Comparison of ENCODE assay signal across 1 cellular context in the genomic region with DNA sequence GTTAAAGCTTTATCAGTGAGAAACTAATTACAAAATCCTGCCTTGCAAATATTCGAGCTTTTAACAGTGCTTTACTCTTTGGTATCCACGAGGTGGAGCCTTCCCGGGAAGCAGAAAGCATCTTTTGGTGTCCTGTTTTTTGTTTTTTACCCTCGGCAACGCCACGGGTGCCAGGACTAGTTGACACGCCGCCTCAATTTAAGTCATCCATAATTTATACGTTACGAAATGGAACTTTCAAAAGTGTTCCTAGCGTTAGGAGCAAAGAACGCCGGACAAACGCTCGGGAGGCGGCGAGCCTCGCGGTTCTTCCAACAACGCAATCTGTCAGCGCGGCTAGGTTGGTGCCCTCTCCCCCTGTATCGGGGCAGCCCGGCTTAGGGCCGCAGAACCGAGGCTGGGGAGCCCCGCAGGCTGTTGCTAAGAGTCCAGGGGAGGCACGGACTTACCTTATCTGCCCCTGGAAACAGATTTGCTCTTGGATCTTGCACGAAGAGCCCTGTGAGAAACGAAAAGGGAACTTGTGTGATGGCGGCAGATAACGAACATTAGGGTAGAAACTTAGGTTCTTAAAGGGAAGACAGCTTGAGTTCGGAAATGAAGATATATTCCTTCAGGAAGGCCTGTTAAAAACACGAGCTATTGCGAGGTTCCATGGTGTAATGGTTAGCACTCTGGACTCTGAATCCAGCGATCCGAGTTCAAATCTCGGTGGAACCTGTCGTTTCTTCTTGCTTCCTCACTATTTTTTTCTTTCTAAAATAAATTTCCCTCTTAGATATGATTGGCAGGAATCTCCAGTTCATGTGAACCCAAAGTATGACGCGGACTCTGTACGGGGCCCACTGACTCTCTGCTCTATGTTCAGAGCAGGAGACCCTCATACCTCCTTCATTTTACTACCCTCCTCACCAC.
TF ChIP-seq lines count a peak whose summit lies in the region.

No MANE protein-coding gene starts in this region.

TF ChIP-seq in K562, 482 proteins besides CTCF, POLR2A, EP300 and RAD21 (continued from another document and continues in another):
- TF ChIP-seq KLF13 (tag; IDR thresholded peaks at IDR 0.05; ENCODE audit: borderline replicate concordance, low read depth) = no peak
- TF ChIP-seq HDAC8 (tag; IDR thresholded peaks at IDR 0.05) = no peak
- TF ChIP-seq NEUROD1 (IDR thresholded peaks at IDR 0.05; ENCODE audit: borderline replicate concordance, low read depth, low read length, partially characterized antibody) = peak; percentile 6
- no peak for TF ChIP-seq ELF4 (CRISPR knock-in tag; IDR thresholded peaks at IDR 0.05)
- TF ChIP-seq, protein P1, sequence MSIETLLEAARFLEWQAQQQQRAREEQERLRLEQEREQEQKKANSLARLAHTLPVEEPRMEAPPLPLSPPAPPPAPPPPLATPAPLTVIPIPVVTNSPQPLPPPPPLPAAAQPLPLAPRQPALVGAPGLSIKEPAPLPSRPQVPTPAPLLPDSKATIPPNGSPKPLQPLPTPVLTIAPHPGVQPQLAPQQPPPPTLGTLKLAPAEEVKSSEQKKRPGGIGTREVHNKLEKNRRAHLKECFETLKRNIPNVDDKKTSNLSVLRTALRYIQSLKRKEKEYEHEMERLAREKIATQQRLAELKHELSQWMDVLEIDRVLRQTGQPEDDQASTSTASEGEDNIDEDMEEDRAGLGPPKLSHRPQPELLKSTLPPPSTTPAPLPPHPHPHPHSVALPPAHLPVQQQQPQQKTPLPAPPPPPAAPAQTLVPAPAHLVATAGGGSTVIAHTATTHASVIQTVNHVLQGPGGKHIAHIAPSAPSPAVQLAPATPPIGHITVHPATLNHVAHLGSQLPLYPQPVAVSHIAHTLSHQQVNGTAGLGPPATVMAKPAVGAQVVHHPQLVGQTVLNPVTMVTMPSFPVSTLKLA (conservative IDR thresholded peaks at IDR 0.05) = peak; percentile 50 to 75; a peak in 3 of 4 replicates
- no peak; a peak in 1 of 4 replicates for TF ChIP-seq SRF (CRISPR knock-in tag; IDR thresholded peaks at IDR 0.05)
- no peak for TF ChIP-seq RFX7 (CRISPR knock-in tag; IDR thresholded peaks at IDR 0.05)
- TF ChIP-seq, protein P2, sequence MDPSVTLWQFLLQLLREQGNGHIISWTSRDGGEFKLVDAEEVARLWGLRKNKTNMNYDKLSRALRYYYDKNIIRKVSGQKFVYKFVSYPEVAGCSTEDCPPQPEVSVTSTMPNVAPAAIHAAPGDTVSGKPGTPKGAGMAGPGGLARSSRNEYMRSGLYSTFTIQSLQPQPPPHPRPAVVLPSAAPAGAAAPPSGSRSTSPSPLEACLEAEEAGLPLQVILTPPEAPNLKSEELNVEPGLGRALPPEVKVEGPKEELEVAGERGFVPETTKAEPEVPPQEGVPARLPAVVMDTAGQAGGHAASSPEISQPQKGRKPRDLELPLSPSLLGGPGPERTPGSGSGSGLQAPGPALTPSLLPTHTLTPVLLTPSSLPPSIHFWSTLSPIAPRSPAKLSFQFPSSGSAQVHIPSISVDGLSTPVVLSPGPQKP (CRISPR knock-in tag; IDR thresholded peaks at IDR 0.05) = no peak
- TF ChIP-seq POLR2H (tag; IDR thresholded peaks at IDR 0.05; ENCODE audit: low read depth) = peak; percentile 99
- no peak; the same call in 1 of the 2 replicates for TF ChIP-seq ZNF584 (CRISPR knock-in tag; IDR thresholded peaks at IDR 0.05; ENCODE audit: low read depth)
- TF ChIP-seq MEIS2 (IDR thresholded peaks at IDR 0.05; ENCODE audit: partially characterized antibody) = peak; percentile 63
- TF ChIP-seq ZNF696 (CRISPR knock-in tag; conservative IDR thresholded peaks at IDR 0.05) = no peak
- TF ChIP-seq CSDE1 (IDR thresholded peaks at IDR 0.05) = 0 out of 4 replicates have a peak, but pooled peaks of 1 of the 2 experiments have one; percentile 72
- TF ChIP-seq ARID4B (CRISPR knock-in tag; IDR thresholded peaks at IDR 0.05) = peak; percentile 64
- peak; percentile 37; the same call in 1 of the 2 replicates for TF ChIP-seq MAX (CRISPR knock-in tag; IDR thresholded peaks at IDR 0.05)
- peak; percentile 91; the same call in 1 of the 2 replicates for TF ChIP-seq STAT6 (CRISPR knock-in tag; IDR thresholded peaks at IDR 0.05)
- TF ChIP-seq RFX1 (IDR thresholded peaks at IDR 0.05) = no peak; the same call in 1 of the 2 replicates
- TF ChIP-seq MCM7 (IDR thresholded peaks at IDR 0.05) = no peak
- TF ChIP-seq SRSF3 (IDR thresholded peaks at IDR 0.05; ENCODE audit: insufficient read depth, low read length) = no peak
- no peak for TF ChIP-seq SIRT6 (IDR thresholded peaks at IDR 0.05; ENCODE audit: low read depth, low read length)
- TF ChIP-seq NFYB (IDR thresholded peaks at IDR 0.05; ENCODE audit: extremely low read depth, insufficient read length) = peak; percentile 41
- TF ChIP-seq MIER1 (IDR thresholded peaks at IDR 0.05; ENCODE audit: low read depth) = no peak
- peak; percentile 51; the same call in 1 of the 2 replicates for TF ChIP-seq JUN (IDR thresholded peaks at IDR 0.05; ENCODE audit: borderline replicate concordance, low read depth, low read length)
- TF ChIP-seq JUN (CRISPR knock-in tag; IDR thresholded peaks at IDR 0.05; ENCODE audit: borderline replicate concordance) = 0 out of 2 replicates have a peak, but pooled peaks have one; percentile 54
- TF ChIP-seq CHD2 (IDR thresholded peaks at IDR 0.05; ENCODE audit: low read depth, low read length) = peak; percentile 50; the same call in 1 of the 2 replicates
- TF ChIP-seq NFIC (IDR thresholded peaks at IDR 0.05) = peak; percentile 78
- no peak for TF ChIP-seq ZNF165 (CRISPR knock-in tag; IDR thresholded peaks at IDR 0.05; ENCODE audit: borderline replicate concordance)
- peak; percentile 74; the same call in 1 of the 2 replicates for TF ChIP-seq KAT7 (CRISPR knock-in tag; IDR thresholded peaks at IDR 0.05; ENCODE audit: borderline replicate concordance)
- TF ChIP-seq ZNF717 (CRISPR knock-in tag; IDR thresholded peaks at IDR 0.05) = no peak
- TF ChIP-seq, protein P3, sequence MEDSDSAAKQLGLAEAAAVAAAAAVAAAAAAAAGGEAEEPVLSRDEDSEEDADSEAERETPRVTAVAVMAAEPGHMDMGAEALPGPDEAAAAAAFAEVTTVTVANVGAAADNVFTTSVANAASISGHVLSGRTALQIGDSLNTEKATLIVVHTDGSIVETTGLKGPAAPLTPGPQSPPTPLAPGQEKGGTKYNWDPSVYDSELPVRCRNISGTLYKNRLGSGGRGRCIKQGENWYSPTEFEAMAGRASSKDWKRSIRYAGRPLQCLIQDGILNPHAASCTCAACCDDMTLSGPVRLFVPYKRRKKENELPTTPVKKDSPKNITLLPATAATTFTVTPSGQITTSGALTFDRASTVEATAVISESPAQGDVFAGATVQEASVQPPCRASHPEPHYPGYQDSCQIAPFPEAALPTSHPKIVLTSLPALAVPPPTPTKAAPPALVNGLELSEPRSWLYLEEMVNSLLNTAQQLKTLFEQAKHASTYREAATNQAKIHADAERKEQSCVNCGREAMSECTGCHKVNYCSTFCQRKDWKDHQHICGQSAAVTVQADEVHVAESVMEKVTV (CRISPR knock-in tag; IDR thresholded peaks at IDR 0.05) = peak; percentile 64; the same call in 1 of the 2 replicates
- TF ChIP-seq BRF1 (IDR thresholded peaks at IDR 0.05; ENCODE audit: borderline replicate concordance, extremely low read depth, insufficient read length) = no peak
- TF ChIP-seq NFE2L1 (tag; IDR thresholded peaks at IDR 0.05; ENCODE audit: borderline replicate concordance, low read depth) = no peak
- TF ChIP-seq RBM25 (IDR thresholded peaks at IDR 0.05; ENCODE audit: low read depth, low read length, severe bottlenecking) = no peak
- TF ChIP-seq ZNF431 (CRISPR knock-in tag; IDR thresholded peaks at IDR 0.05) = no peak
- no peak for TF ChIP-seq ZNF668 (CRISPR knock-in tag; IDR thresholded peaks at IDR 0.05)
- peak; percentile 6; the same call in 1 of the 2 replicates for TF ChIP-seq STAT5A (IDR thresholded peaks at IDR 0.05; ENCODE audit: borderline replicate concordance, low read length)
- TF ChIP-seq KAT2B (IDR thresholded peaks at IDR 0.05; ENCODE audit: low read depth, low read length) = no peak
- TF ChIP-seq, protein P4, sequence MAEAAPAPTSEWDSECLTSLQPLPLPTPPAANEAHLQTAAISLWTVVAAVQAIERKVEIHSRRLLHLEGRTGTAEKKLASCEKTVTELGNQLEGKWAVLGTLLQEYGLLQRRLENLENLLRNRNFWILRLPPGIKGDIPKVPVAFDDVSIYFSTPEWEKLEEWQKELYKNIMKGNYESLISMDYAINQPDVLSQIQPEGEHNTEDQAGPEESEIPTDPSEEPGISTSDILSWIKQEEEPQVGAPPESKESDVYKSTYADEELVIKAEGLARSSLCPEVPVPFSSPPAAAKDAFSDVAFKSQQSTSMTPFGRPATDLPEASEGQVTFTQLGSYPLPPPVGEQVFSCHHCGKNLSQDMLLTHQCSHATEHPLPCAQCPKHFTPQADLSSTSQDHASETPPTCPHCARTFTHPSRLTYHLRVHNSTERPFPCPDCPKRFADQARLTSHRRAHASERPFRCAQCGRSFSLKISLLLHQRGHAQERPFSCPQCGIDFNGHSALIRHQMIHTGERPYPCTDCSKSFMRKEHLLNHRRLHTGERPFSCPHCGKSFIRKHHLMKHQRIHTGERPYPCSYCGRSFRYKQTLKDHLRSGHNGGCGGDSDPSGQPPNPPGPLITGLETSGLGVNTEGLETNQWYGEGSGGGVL (CRISPR knock-in tag; IDR thresholded peaks at IDR 0.05) = no peak
- TF ChIP-seq MBD1 (CRISPR knock-in tag; IDR thresholded peaks at IDR 0.05) = no peak
- no peak; a peak in 1 of 4 replicates for TF ChIP-seq NRF1 (conservative IDR thresholded peaks at IDR 0.05 in 1 of 2, IDR thresholded peaks at IDR 0.05 in 1 of 2)
- TF ChIP-seq POU5F1 (IDR thresholded peaks at IDR 0.05; ENCODE audit: borderline replicate concordance, low read depth, low read length, partially characterized antibody) = no peak
- peak; percentile 41 to 70; a peak in 3 of 4 replicates for TF ChIP-seq MAZ (CRISPR knock-in tag; conservative IDR thresholded peaks at IDR 0.05 in 1 of 2, IDR thresholded peaks at IDR 0.05 in 1 of 2)
- TF ChIP-seq MTA1 (IDR thresholded peaks at IDR 0.05; ENCODE audit: borderline replicate concordance) = peak; percentile 66; the same call in 1 of the 2 replicates
- TF ChIP-seq ZNF217 (CRISPR knock-in tag; IDR thresholded peaks at IDR 0.05) = no peak
- TF ChIP-seq PHB (CRISPR knock-in tag; IDR thresholded peaks at IDR 0.05) = no peak
